11 cellular contexts compared by ENCODE assay signal in genomic region chr10:33314788-33315561, GRCh38. TPM values are rescaled to one million over a fixed set of nuclear protein-coding genes. Genes with fewer than 3 reads are reported as not detected.
DNase-seq lines count a peak whose midpoint lies in the region; TF ChIP-seq lines count a peak whose summit lies in the region.
"Had no signal": no experiment of that assay in that cellular context is flagged by ENCODE, and none has a peak within 500 bp of the region (broad histone marks: within the 10 kb centered on the region; RNA-seq: fewer than 3 reads in every experiment).

No MANE protein-coding gene starts in this region.

- POLR2A ChIA-PET in HEK293T (lab: Yijun Ruan, JAX) = no interaction called here

- no peaks in the 10 kb centered on the region for H3K27me3 ChIP-seq in osteoblast (ENCODE audit: insufficient read depth, low read length)
- H3K27me3 ChIP-seq: transverse colon had no signal

- H3K27ac ChIP-seq in osteoblast (ENCODE audit: low read depth, low read length) = peak overlapping the region; percentile 20

- no peak overlapping the region for H3K4me3 ChIP-seq in osteoblast (ENCODE audit: insufficient read depth, low read length)
- H3K4me3 ChIP-seq: transverse colon had no signal

- peaks cover 12% of the 10 kb centered on the region for H4K20me1 ChIP-seq in osteoblast (ENCODE audit: insufficient read depth, low read length)

- no peak overlapping the region for H3K4me2 ChIP-seq in osteoblast (ENCODE audit: insufficient read depth, low read length)

- no peak overlapping the region for H2AFZ ChIP-seq in osteoblast (ENCODE audit: low read length)

- CTCF ChIA-PET in HEK293T (lab: Yijun Ruan, JAX) = interaction anchor here (0.5 to 0.8 kb wide), 2 partner anchors 122 to 304 kb away, joined by 3 read pairs; no protein-coding TSS in a partner anchor

- H3K4me1 ChIP-seq in osteoblast (ENCODE audit: insufficient read depth, low read length) = peaks cover 18% of the 10 kb centered on the region

- DNase-seq in NCI-H1092 (lab: John Stamatoyannopoulos, UW) (peak; percentile 1), NCI-H1092 treated with DMSO at 0.1 percent for 48 hours (lab: John Stamatoyannopoulos, UW) (no peak), NCI-H1436 treated with DMSO at 0.1 percent for 48 hours (lab: John Stamatoyannopoulos, UW) (peak; percentile 12), dermis blood vessel endothelial cell (peak; percentile 76), osteoblast (ENCODE audit: insufficient read length, low spot score, missing footprints) (no peak), GOT3 (lab: John Stamatoyannopoulos, UW) (no peak), HT-29 (ENCODE audit: low spot score) (no peak), HEK293T (ENCODE audit: extremely low spot score) (no peak)
- DNase-seq: activated naive CD8-positive, alpha-beta T cell treated with anti-CD3 and anti-CD28 coated beads, Interleukin-2, amount 50 U/mL, for 24 hours; cortex of kidney; transverse colon had no signal

- no peak for TF ChIP-seq CTCF in osteoblast (IDR thresholded peaks at IDR 0.05; ENCODE audit: extremely low read depth, low read depth, low read length)

- H3K79me2 ChIP-seq in osteoblast (ENCODE audit: insufficient read depth, low read length) = peaks cover 97% of the 10 kb centered on the region

- H3K36me3 ChIP-seq in osteoblast (ENCODE audit: insufficient read depth, low read length) = peaks cover 47% of the 10 kb centered on the region
- H3K36me3 ChIP-seq: transverse colon had no signal

- H3K9me3 ChIP-seq in osteoblast (ENCODE audit: low read depth, low read length) = no peaks in the 10 kb centered on the region
- H3K9me3 ChIP-seq: transverse colon had no signal

TF ChIP-seq in HEK293T, 16 proteins besides CTCF, POLR2A, EP300 and RAD21:
- TF ChIP-seq SUZ12 (IDR thresholded peaks at IDR 0.05) = no peak
- no peak for TF ChIP-seq CTBP1 (IDR thresholded peaks at IDR 0.05; ENCODE audit: borderline replicate concordance)
- TF ChIP-seq SP1 (IDR thresholded peaks at IDR 0.05) = no peak
- no peak for TF ChIP-seq BHLHE40 (IDR thresholded peaks at IDR 0.05; ENCODE audit: borderline replicate concordance)
- no peak for TF ChIP-seq FOXM1 (IDR thresholded peaks at IDR 0.05; ENCODE audit: borderline replicate concordance)
- TF ChIP-seq ZNF384 (IDR thresholded peaks at IDR 0.05) = no peak
- no peak for TF ChIP-seq TARDBP (IDR thresholded peaks at IDR 0.05)
- TF ChIP-seq FOXK2 (IDR thresholded peaks at IDR 0.05) = no peak
- TF ChIP-seq ARNT (IDR thresholded peaks at IDR 0.05) = no peak
- TF ChIP-seq FOXA1 (IDR thresholded peaks at IDR 0.05) = no peak
- no peak for TF ChIP-seq NFRKB (IDR thresholded peaks at IDR 0.05)
- TF ChIP-seq PKNOX1 (IDR thresholded peaks at IDR 0.05) = no peak
- TF ChIP-seq L3MBTL2 (conservative IDR thresholded peaks at IDR 0.05) = no peak

RNA-seq across cellular contexts. Expression of gene NRP1, which starts 19.5 kb away (rescaled TPM):
- total RNA-seq in dermis blood vessel endothelial cell (178 and 209 TPM in 2 replicates), osteoblast (173 and 200 TPM in 2 replicates)
- total RNA-seq in HT-29 (2014; rRNA removed; shearing (Covaris generic)) = 9.1 and 15.7 TPM in 2 replicates

Comparison
In these comparisons a context has a peak if more than half of its experiments do, and no peak if none do; other contexts are left out.
1. DNase-seq: peak in NCI-H1092 (single experiment), NCI-H1436 treated with DMSO at 0.1 percent for 48 hours (single experiment) and dermis blood vessel endothelial cell (single experiment); none in NCI-H1092 treated with DMSO at 0.1 percent for 48 hours (single experiment), osteoblast (single experiment), GOT3 (single experiment), HT-29 (single experiment) and HEK293T (single experiment).
2. RNA of gene NRP1, which starts 19.5 kb away (total RNA-seq): 178 to 209 TPM in dermis blood vessel endothelial cell and 173 to 200 TPM in osteoblast; 9.1 to 15.7 TPM in HT-29; every median in the first group is over 10 times any median in the second.